ENCODE assay signal across 10 cellular contexts in the genomic region with DNA sequence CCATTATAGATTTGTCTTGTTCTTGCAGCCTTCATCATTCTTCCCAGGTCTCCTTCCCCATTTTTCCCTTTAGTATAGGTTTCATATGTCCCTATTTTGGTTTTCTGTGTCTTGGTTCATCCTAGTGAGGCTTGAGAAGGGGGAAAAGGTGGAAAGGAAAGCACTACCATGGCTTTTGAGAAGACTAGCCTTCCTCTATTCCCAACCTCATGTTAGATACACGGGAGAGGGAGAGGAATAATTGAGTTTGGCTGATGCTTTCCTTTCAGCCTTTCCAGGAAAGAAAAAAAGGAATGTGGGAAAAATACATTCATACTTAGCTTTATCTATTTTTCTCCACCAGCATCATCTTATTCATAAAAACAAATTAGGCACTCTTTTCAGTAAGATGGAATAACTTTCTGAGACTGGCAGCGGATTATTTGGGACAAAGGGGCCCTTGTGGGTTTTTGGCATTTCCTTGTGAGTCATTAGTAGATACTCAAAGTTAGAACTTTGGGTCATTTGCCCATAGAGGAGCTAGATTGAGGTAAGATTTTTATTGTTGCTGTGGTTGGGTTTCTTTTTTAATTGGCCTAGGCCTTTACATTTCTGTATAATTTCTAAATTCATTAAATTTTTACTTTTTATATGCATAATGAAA. TPM values are rescaled to one million over a fixed set of nuclear protein-coding genes. Genes with fewer than 3 reads are reported as not detected.
DNase-seq lines count a peak whose midpoint lies in the region; ATAC-seq, FAIRE-seq and TF ChIP-seq lines count a peak whose summit lies in the region.
"Had no signal": no experiment of that assay in that cellular context is flagged by ENCODE, and none has a peak within 500 bp of the region (broad histone marks: within the 10 kb centered on the region; RNA-seq: fewer than 3 reads in every experiment).

No MANE protein-coding gene starts in this region.

- H3K9me2 ChIP-seq in PC-9 (ENCODE audit: insufficient read depth), result no peaks in the 10 kb centered on the region

- intact Hi-C loops in Calu3 (cut with micrococcal nuclease; ENCODE audit: unreplicated experiment) (loop anchor here (2.0 kb wide), 1 partner anchor 78 kb away; no protein-coding TSS in a partner anchor), PC-9 (cut with micrococcal nuclease; ENCODE audit: unreplicated experiment) (loop anchor here (1.0 kb wide), 1 partner anchor 78 kb away; no protein-coding TSS in a partner anchor)
- intact Hi-C loops in naive thymus-derived CD4-positive, alpha-beta T cell (cut with micrococcal nuclease), result no loop called here

- POLR2A ChIA-PET in PC-9 (lab: Charles Lee; ENCODE audit: unreplicated experiment), result interaction anchor here (0.6 to 0.7 kb wide), 3 partner anchors 21 to 1318 kb away, joined by 3 to 7 read pairs (median 4); no protein-coding TSS in a partner anchor
- POLR2A ChIA-PET in naive thymus-derived CD4-positive, alpha-beta T cell (lab: Charles Lee), result interaction anchor here (0.8 kb wide), 1 partner anchor 22 kb away, joined by 3 read pairs; no protein-coding TSS in a partner anchor
- POLR2A ChIA-PET in WTC11 (lab: Charles Lee), result no interaction called here

- BruUV-seq in Calu3 (replicated peaks; lab: Mats Ljungman, UMichigan), result no TSS peak
- BruUV-seq in PC-9 (replicated peaks; lab: Mats Ljungman, UMichigan), result no TSS peak

- no peak for ATAC-seq in naive thymus-derived CD4-positive, alpha-beta T cell
- no peak for ATAC-seq in WTC11
- no peak for ATAC-seq in stimulated activated memory B cell treated with anti-CD40 and anti-IgM and Interleukin-4, amounts not matched to agents 10 μg/mL and 1 μg/mL and 100 μg/mL, for 72 hours

- peaks cover 61% of the 10 kb centered on the region for H3K36me3 Mint-ChIP-seq in Calu3 (ENCODE audit: insufficient read depth, unreplicated experiment)
- peaks cover 3 to 40% (median 22%) of the 10 kb centered on the region in 5 donors for H3K36me3 Mint-ChIP-seq in naive thymus-derived CD4-positive, alpha-beta T cell
- peaks cover 79% of the 10 kb centered on the region for H3K36me3 Mint-ChIP-seq in WTC11
- peaks cover 31% of the 10 kb centered on the region for H3K36me3 Mint-ChIP-seq in stimulated activated memory B cell treated with anti-CD40 and anti-IgM and Interleukin-4, amounts not matched to agents 10 μg/mL and 1 μg/mL and 100 μg/mL, for 72 hours

- peaks cover 62% of the 10 kb centered on the region for H4K20me1 ChIP-seq in PC-9 (ENCODE audit: insufficient read depth)

- DNase-seq in Calu3 (peak; percentile 47), PC-9 (peak; percentile 21 to 87), bronchial epithelial cell (ENCODE audit: low read depth) (peak; percentile 49), WTC11 (ENCODE audit: low spot score) (no peak), CD1c-positive myeloid dendritic cell (ENCODE audit: extremely low spot score) (no peak)
- no peak for DNase-seq in naive thymus-derived CD4-positive, alpha-beta T cell
- DNase-seq in activated naive CD4-positive, alpha-beta T cell treated with anti-CD3 and anti-CD28 coated beads, Interleukin-2, amount 50 U/mL, for 16 hours, result no peak
- DNase-seq: aorta had no signal

- no peak overlapping the region for H2AFZ ChIP-seq in PC-9

- peaks cover 72% of the 10 kb centered on the region for H3K36me3 ChIP-seq in PC-9 (ENCODE audit: low read depth)
- H3K36me3 ChIP-seq in bronchial epithelial cell (ENCODE audit: control insufficient read depth, insufficient read depth, low read length), result peaks cover 7% of the 10 kb centered on the region
- H3K36me3 ChIP-seq in naive thymus-derived CD4-positive, alpha-beta T cell (ENCODE audit: control insufficient read depth in 2 of 3, insufficient read depth in 3 of 3, low read length in 3 of 3), result peaks cover 19 to 78% (median 29%) of the 10 kb centered on the region in 3 experiments

- peaks cover 43% of the 10 kb centered on the region for H3K4me1 ChIP-seq in PC-9 (replicated peaks; ENCODE audit: insufficient read depth)
- H3K4me1 ChIP-seq in naive thymus-derived CD4-positive, alpha-beta T cell (ENCODE audit: control insufficient read depth in 2 of 2, insufficient read depth in 2 of 2, low read length in 2 of 2), result peaks cover 7 to 12% of the 10 kb centered on the region in 2 donors

- peaks cover 87% of the 10 kb centered on the region for H3K79me2 ChIP-seq in PC-9 (ENCODE audit: low read depth)

- peak overlapping the region; percentile 61 for H3K4me2 ChIP-seq in PC-9

- peak overlapping the region; percentile 13 for H3K4me3 Mint-ChIP-seq in Calu3 (ENCODE audit: low read depth, unreplicated experiment)
- H3K4me3 Mint-ChIP-seq in naive thymus-derived CD4-positive, alpha-beta T cell, result no peak overlapping the region
- H3K4me3 Mint-ChIP-seq in WTC11, result no peak overlapping the region
- no peak overlapping the region for H3K4me3 Mint-ChIP-seq in stimulated activated memory B cell treated with anti-CD40 and anti-IgM and Interleukin-4, amounts not matched to agents 10 μg/mL and 1 μg/mL and 100 μg/mL, for 72 hours

- no peaks in the 10 kb centered on the region for H3K9me3 Mint-ChIP-seq in Calu3 (ENCODE audit: low read depth, unreplicated experiment)
- H3K9me3 Mint-ChIP-seq in naive thymus-derived CD4-positive, alpha-beta T cell, result no peaks in the 10 kb centered on the region
- no peaks in the 10 kb centered on the region for H3K9me3 Mint-ChIP-seq in WTC11
- H3K9me3 Mint-ChIP-seq in stimulated activated memory B cell treated with anti-CD40 and anti-IgM and Interleukin-4, amounts not matched to agents 10 μg/mL and 1 μg/mL and 100 μg/mL, for 72 hours, result no peaks in the 10 kb centered on the region

- CTCF ChIA-PET in Calu3 (lab: Charles Lee), result interaction anchor here (0.8 to 1.3 kb wide), 5 partner anchors 10 to 99 kb away, joined by 3 to 4 read pairs (median 4); no protein-coding TSS in a partner anchor
- CTCF ChIA-PET in PC-9 (lab: Charles Lee), result interaction anchor here (0.6 to 1.2 kb wide), 2 partner anchors 87 to 104 kb away, joined by 3 read pairs; no protein-coding TSS in a partner anchor
- CTCF ChIA-PET in naive thymus-derived CD4-positive, alpha-beta T cell (lab: Charles Lee), result interaction anchor here (3.4 kb wide), 1 partner anchor 11 kb away, joined by 11 read pairs; no protein-coding TSS in a partner anchor
- CTCF ChIA-PET in WTC11 (lab: Charles Lee), result interaction anchor here (1.1 to 1.4 kb wide), 2 partner anchors 30 to 267 kb away, joined by 3 to 4 read pairs; a partner anchor contains a TSS

- TF ChIP-seq CTCF in Calu3 (IDR thresholded peaks at IDR 0.05; ENCODE audit: unreplicated experiment) (no peak), PC-9 (conservative IDR thresholded peaks at IDR 0.05) (no peak), bronchial epithelial cell (IDR thresholded peaks at IDR 0.05; ENCODE audit: insufficient read depth, low read length, severe bottlenecking) (no peak), WTC11 (IDR thresholded peaks at IDR 0.05) (no peak)

- FAIRE-seq in bronchial epithelial cell (lab: Jason Lieb, UNC), result no peak

- H3K27ac Mint-ChIP-seq in Calu3 (ENCODE audit: unreplicated experiment) (peak overlapping the region; percentile 53), WTC11 (no peak overlapping the region)
- peak overlapping the region in 7 of 9 donors; percentile 0 to 84 (median 52) for H3K27ac Mint-ChIP-seq in naive thymus-derived CD4-positive, alpha-beta T cell
- no peak overlapping the region for H3K27ac Mint-ChIP-seq in stimulated activated memory B cell treated with anti-CD40 and anti-IgM and Interleukin-4, amounts not matched to agents 10 μg/mL and 1 μg/mL and 100 μg/mL, for 72 hours

- H3K27me3 Mint-ChIP-seq in Calu3 (ENCODE audit: unreplicated experiment) (no peaks in the 10 kb centered on the region), WTC11 (ENCODE audit: low read depth) (no peaks in the 10 kb centered on the region)
- no peaks in the 10 kb centered on the region for H3K27me3 Mint-ChIP-seq in naive thymus-derived CD4-positive, alpha-beta T cell
- no peaks in the 10 kb centered on the region for H3K27me3 Mint-ChIP-seq in stimulated activated memory B cell treated with anti-CD40 and anti-IgM and Interleukin-4, amounts not matched to agents 10 μg/mL and 1 μg/mL and 100 μg/mL, for 72 hours

- H3K9me3 ChIP-seq in PC-9 (ENCODE audit: insufficient read depth, low read depth), result no peaks in the 10 kb centered on the region
- no peaks in the 10 kb centered on the region for H3K9me3 ChIP-seq in naive thymus-derived CD4-positive, alpha-beta T cell (ENCODE audit: control insufficient read depth in 2 of 3, low read length in 3 of 3)

- H3K27ac ChIP-seq in PC-9, result peak overlapping the region; percentile 92
- H3K27ac ChIP-seq in naive thymus-derived CD4-positive, alpha-beta T cell (ENCODE audit: low read depth, low read length), result peak overlapping the region; percentile 47
- H3K27ac ChIP-seq: HL-60 had no signal

- H3F3A ChIP-seq in PC-9 (ENCODE audit: insufficient read depth, low read depth), result peaks cover 69% of the 10 kb centered on the region

- H3K27me3 ChIP-seq in PC-9 (ENCODE audit: insufficient read depth, low read depth) (no peaks in the 10 kb centered on the region), bronchial epithelial cell (ENCODE audit: control insufficient read depth, insufficient read depth, low read length) (no peaks in the 10 kb centered on the region)
- H3K27me3 ChIP-seq in naive thymus-derived CD4-positive, alpha-beta T cell (ENCODE audit: control insufficient read depth in 2 of 2, insufficient read depth in 2 of 2, low read length in 2 of 2), result no peaks in the 10 kb centered on the region

- H3K4me3 ChIP-seq in PC-9 (no peak overlapping the region), bronchial epithelial cell (ENCODE audit: low read depth, low read length) (no peak overlapping the region)
- H3K4me3 ChIP-seq in naive thymus-derived CD4-positive, alpha-beta T cell (ENCODE audit: low read length), result no peak overlapping the region

- H3K4me1 Mint-ChIP-seq in Calu3 (ENCODE audit: low read depth, unreplicated experiment) (peaks cover 34% of the 10 kb centered on the region), WTC11 (no peaks in the 10 kb centered on the region)
- peaks cover 8 to 51% (median 48%) of the 10 kb centered on the region in 7 donors for H3K4me1 Mint-ChIP-seq in naive thymus-derived CD4-positive, alpha-beta T cell
- H3K4me1 Mint-ChIP-seq in stimulated activated memory B cell treated with anti-CD40 and anti-IgM and Interleukin-4, amounts not matched to agents 10 μg/mL and 1 μg/mL and 100 μg/mL, for 72 hours, result peaks cover 13% of the 10 kb centered on the region

TF ChIP-seq in WTC11, 78 proteins besides CTCF, POLR2A, EP300 and RAD21 (continues in another document):
- TF ChIP-seq FOXP1 (CRISPR knock-in tag; IDR thresholded peaks at IDR 0.05; ENCODE audit: borderline replicate concordance), result no peak

RNA-seq across cellular contexts. Expression of a gene that starts 23.8 kb away (rescaled TPM):
- total RNA-seq in Calu3 (2022) (268 and 273 TPM in 2 replicates), PC-9 (2021) (258 and 289 TPM in 2 replicates), bronchial epithelial cell (97.9 and 115 TPM in 2 replicates), WTC11 (2021) (282 to 288 TPM (median 288 TPM) in 3 replicates)
- 100 to 1,000 TPM; 120 to 227 (median 163) TPM for total RNA-seq in naive thymus-derived CD4-positive, alpha-beta T cell
- 10 to 100 TPM; 65.0 to 99.0 TPM for polyA plus RNA-seq in naive thymus-derived CD4-positive, alpha-beta T cell

RNA-seq across cellular contexts. Expression of a gene that starts 30.1 kb away (rescaled TPM):
- total RNA-seq in Calu3 (2022), result 74.7 and 80.1 TPM in 2 replicates
- 53.2 and 62.3 TPM in 2 replicates for total RNA-seq in PC-9 (2021)
- 14.0 and 16.3 TPM in 2 replicates for total RNA-seq in bronchial epithelial cell
- 100 to 1,000 TPM in 1 of 5 experiments, 10 to 100 TPM in 4; 55.7 to 104 (median 84.3) TPM for total RNA-seq in naive thymus-derived CD4-positive, alpha-beta T cell
- 10 to 100 TPM; 33.8 to 65.1 TPM for polyA plus RNA-seq in naive thymus-derived CD4-positive, alpha-beta T cell
- 70.8 to 75.5 TPM (median 74.7 TPM) in 3 replicates for total RNA-seq in WTC11 (2021)

Comparison
In these comparisons a context has a peak if more than half of its experiments do, and no peak if none do; other contexts are left out.
1. DNase-seq: peak in Calu3 (single experiment), PC-9 (2 of 2) and bronchial epithelial cell (single experiment); none in naive thymus-derived CD4-positive, alpha-beta T cell (0 of 9), activated naive CD4-positive, alpha-beta T cell treated with anti-CD3 and anti-CD28 coated beads, Interleukin-2, amount 50 U/mL, for 16 hours (single experiment), WTC11 (single experiment) and CD1c-positive myeloid dendritic cell (single experiment).
2. H3K27ac Mint-ChIP-seq: peak in Calu3 (single experiment) and naive thymus-derived CD4-positive, alpha-beta T cell (7 of 9); none in WTC11 (single experiment) and stimulated activated memory B cell treated with anti-CD40 and anti-IgM and Interleukin-4, amounts not matched to agents 10 μg/mL and 1 μg/mL and 100 μg/mL, for 72 hours (single experiment).
3. intact Hi-C loops: an anchor here in Calu3 (2.0 kb wide) and PC-9 (1.0 kb wide); none called in naive thymus-derived CD4-positive, alpha-beta T cell.